ENCODE assay signal across 8 cellular contexts in the genomic region with DNA sequence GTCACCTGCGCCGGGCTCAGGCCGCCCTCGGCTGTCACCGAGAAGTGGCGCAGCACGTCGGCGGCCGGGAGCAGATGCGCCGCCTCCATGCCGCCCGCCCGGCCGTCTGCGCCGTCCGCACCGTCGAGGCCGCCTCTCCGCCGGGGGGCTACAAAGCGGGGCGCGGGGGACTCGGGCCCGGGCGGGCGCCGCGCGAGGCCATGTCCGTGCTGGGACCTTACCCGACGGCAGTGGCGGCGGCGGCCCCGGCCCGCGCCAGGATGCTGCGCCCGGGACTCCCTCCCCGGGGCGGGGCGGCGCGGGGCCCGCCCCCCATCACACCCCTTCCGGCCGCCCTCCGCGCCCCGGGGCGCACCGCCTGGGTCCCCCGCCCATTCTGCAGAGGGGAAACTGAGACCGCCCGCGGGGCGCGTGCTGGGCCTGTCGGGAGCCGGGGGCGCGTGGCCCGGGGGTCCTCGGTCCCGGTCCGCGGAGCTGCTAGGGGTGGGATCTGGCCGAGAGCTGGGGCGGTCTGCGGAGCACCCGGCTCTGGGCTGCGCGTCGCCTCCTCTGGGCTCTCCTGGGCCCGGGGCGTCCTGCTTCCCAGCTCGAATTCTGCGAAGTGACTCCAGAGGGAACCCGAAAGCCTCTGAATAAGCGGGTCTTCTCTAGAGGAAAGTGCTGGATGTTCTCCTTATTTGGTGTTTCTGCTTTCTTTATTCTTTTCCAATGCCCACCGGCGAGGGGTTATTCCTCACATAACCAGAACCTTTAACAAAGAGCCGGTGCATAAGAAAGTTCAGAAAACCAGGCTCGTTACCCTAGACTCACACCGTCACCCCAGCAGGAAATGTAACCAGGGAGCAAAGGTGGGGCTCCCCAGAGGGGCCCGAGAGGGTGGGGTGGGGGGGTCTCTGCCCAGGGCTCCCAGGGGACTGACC. TPM values are rescaled to one million over a fixed set of nuclear protein-coding genes. Genes with fewer than 3 reads are reported as not detected.
DNase-seq lines count a peak whose midpoint lies in the region; ATAC-seq and TF ChIP-seq lines count a peak whose summit lies in the region.

A gene (minus strand): TSS at position 235 of the 920 bp plus-strand sequence. CDS start 146 bp downstream, at position 89.

- no TSS peak for BruUV-seq in A673 (replicated peaks; lab: Mats Ljungman, UMichigan)

- H3K36me3 Mint-ChIP-seq in activated B cell treated with CpG ODN at 0.5 μM for 24 hours (ENCODE audit: low read depth): peaks cover 29% of the 10 kb centered on the region
- H3K36me3 Mint-ChIP-seq in stimulated activated effector memory CD8-positive, alpha-beta T cell treated with anti-CD3 and anti-CD28 coated beads, Interleukin-12 subunit alpha, Interleukin-12 subunit beta, amount 100 ng/mL, for 72 hours: peaks cover 16% of the 10 kb centered on the region

- H3K4me3 ChIP-seq in A673 (ENCODE audit: low read depth, low read length, poor library complexity, severe bottlenecking) (peak within 1 kb of the TSS; percentile 47), mesodermal cell (ENCODE audit: extremely low read depth, insufficient read depth, low read length, poor library complexity, severe bottlenecking) (peak within 1 kb of the TSS; percentile 32)

- POLR2A ChIA-PET in A673 (lab: Charles Lee; ENCODE audit: low non-redundant PET) (no interaction called here), activated B cell treated with CpG ODN at 0.5 μM for 24 hours (lab: Charles Lee) (interaction anchor here (0.6 to 10.9 kb wide), 18 partner anchors 8 to 328 kb away, joined by 3 to 311 read pairs (median 5); a partner anchor contains a TSS)

- peak within 1 kb of the TSS; percentile 94 for H3K27ac Mint-ChIP-seq in activated B cell treated with CpG ODN at 0.5 μM for 24 hours
- H3K27ac Mint-ChIP-seq in stimulated activated effector memory CD8-positive, alpha-beta T cell treated with anti-CD3 and anti-CD28 coated beads, Interleukin-12 subunit alpha, Interleukin-12 subunit beta, amount 100 ng/mL, for 72 hours: peak within 1 kb of the TSS; percentile 90

- peak; percentile 31 for DNase-seq in A673 (ENCODE audit: low spot score)
- peak; percentile 77 for DNase-seq in activated B cell treated with CpG ODN at 0.5 μM for 24 hours
- DNase-seq in central memory CD4-positive, alpha-beta T cell: peak; percentile 55
- peak; percentile 51 to 79 for DNase-seq in stimulated activated effector memory CD8-positive, alpha-beta T cell treated with anti-CD3 and anti-CD28 coated beads, Interleukin-12 subunit alpha, Interleukin-12 subunit beta, amount 100 ng/mL, for 72 hours (ENCODE audit: low spot score in 2 of 2)
- no peak for DNase-seq in NCI-H2227 (lab: John Stamatoyannopoulos, UW; ENCODE audit: unreplicated experiment)

- H3K9me3 ChIP-seq in A673 (ENCODE audit: low read depth, low read length, poor library complexity, severe bottlenecking) (no peaks in the 10 kb centered on the region), mesodermal cell (ENCODE audit: control insufficient read depth, low read length) (no peaks in the 10 kb centered on the region)

- H3K9me3 Mint-ChIP-seq in activated B cell treated with CpG ODN at 0.5 μM for 24 hours: no peaks in the 10 kb centered on the region
- H3K9me3 Mint-ChIP-seq in stimulated activated effector memory CD8-positive, alpha-beta T cell treated with anti-CD3 and anti-CD28 coated beads, Interleukin-12 subunit alpha, Interleukin-12 subunit beta, amount 100 ng/mL, for 72 hours: no peaks in the 10 kb centered on the region

- peaks cover 83% of the 10 kb centered on the region for H3K4me1 Mint-ChIP-seq in activated B cell treated with CpG ODN at 0.5 μM for 24 hours
- H3K4me1 Mint-ChIP-seq in stimulated activated effector memory CD8-positive, alpha-beta T cell treated with anti-CD3 and anti-CD28 coated beads, Interleukin-12 subunit alpha, Interleukin-12 subunit beta, amount 100 ng/mL, for 72 hours: peaks cover 55% of the 10 kb centered on the region

- no peak within 1 kb of the TSS for H3K27ac ChIP-seq in A673 (ENCODE audit: low read depth, low read length, poor library complexity, severe bottlenecking)
- no peak within 1 kb of the TSS for H3K27ac ChIP-seq in mesodermal cell (ENCODE audit: low read depth, low read length, severe bottlenecking)

- TF ChIP-seq CTCF in A673 (conservative IDR thresholded peaks at IDR 0.05; ENCODE audit: low read depth, low read length) (no peak), activated B cell treated with CpG ODN at 0.5 μM for 24 hours (IDR thresholded peaks at IDR 0.05) (no peak)

- H3K4me1 ChIP-seq in A673 (ENCODE audit: insufficient read depth, low read length, poor library complexity, severe bottlenecking): no peaks in the 10 kb centered on the region
- peaks cover 11% of the 10 kb centered on the region for H3K4me1 ChIP-seq in mesodermal cell (ENCODE audit: control insufficient read depth, insufficient read depth, low read length, poor library complexity, severe bottlenecking)

- H3K4me3 Mint-ChIP-seq in activated B cell treated with CpG ODN at 0.5 μM for 24 hours: peak within 1 kb of the TSS; percentile 89
- peak within 1 kb of the TSS; percentile 89 for H3K4me3 Mint-ChIP-seq in stimulated activated effector memory CD8-positive, alpha-beta T cell treated with anti-CD3 and anti-CD28 coated beads, Interleukin-12 subunit alpha, Interleukin-12 subunit beta, amount 100 ng/mL, for 72 hours

- intact Hi-C loops in A673 (cut with micrococcal nuclease; ENCODE audit: unreplicated experiment) (no loop called here), activated B cell treated with CpG ODN at 0.5 μM for 24 hours (cut with micrococcal nuclease) (loop anchor here (2.0 to 5.0 kb wide), 5 partner anchors 108 to 1562 kb away; a partner anchor contains a TSS)

- peaks cover 44% of the 10 kb centered on the region for H3K27me3 ChIP-seq in A673 (replicated peaks; ENCODE audit: insufficient read depth, low read depth, low read length, poor library complexity)

- ATAC-seq in GM18907 (IDR thresholded peaks at IDR 0.05; ENCODE audit: unreplicated experiment) (peak; percentile 37), HG03520 (IDR thresholded peaks at IDR 0.05; ENCODE audit: unreplicated experiment) (peak; percentile 60), activated B cell treated with CpG ODN at 0.5 μM for 24 hours (ENCODE audit: low read depth) (peak; percentile 37)
- peak; percentile 84 for ATAC-seq in stimulated activated effector memory CD8-positive, alpha-beta T cell treated with anti-CD3 and anti-CD28 coated beads, Interleukin-12 subunit alpha, Interleukin-12 subunit beta, amount 100 ng/mL, for 72 hours

- H3K36me3 ChIP-seq in A673 (ENCODE audit: insufficient read depth, low read length, poor library complexity, severe bottlenecking): no peaks in the 10 kb centered on the region
- H3K36me3 ChIP-seq in mesodermal cell (ENCODE audit: control insufficient read depth, insufficient read depth, low read length): no peaks in the 10 kb centered on the region

- H3K27me3 Mint-ChIP-seq in activated B cell treated with CpG ODN at 0.5 μM for 24 hours: no peaks in the 10 kb centered on the region

- CTCF ChIA-PET in A673 (lab: Charles Lee): no interaction called here
- CTCF ChIA-PET in activated B cell treated with CpG ODN at 0.5 μM for 24 hours (lab: Charles Lee): interaction anchor here (0.6 to 4.2 kb wide), 4 partner anchors 27 to 118 kb away, joined by 3 to 72 read pairs (median 12); a partner anchor contains a TSS

- WGBS in mesodermal cell (ENCODE audit: insufficient coverage in 2 of 2), 2 experiments: 1 to 3% methylated on average over 64 to 72 of the region's 92 CpGs

RNA-seq across cellular contexts. Expression of the gene that starts here (rescaled TPM):
- total RNA-seq in A673 (2021) (0.17 and 0.79 TPM in 2 replicates), activated B cell treated with CpG ODN at 0.5 μM for 24 hours (458 and 541 TPM in 2 replicates)
- polyA plus RNA-seq in mesodermal cell (2013, experiment 1 of 2): 9.1 TPM
- 4.9 TPM for polyA plus RNA-seq in mesodermal cell (2013, experiment 2 of 2)

Comparison
In these comparisons a context has a peak if more than half of its experiments do, and no peak if none do; other contexts are left out.
1. RNA of the gene that starts here (total RNA-seq): 458 to 541 TPM in activated B cell treated with CpG ODN at 0.5 μM for 24 hours; 0.17 to 0.79 TPM in A673; every median in the first group is over 100 times any median in the second.
2. Peak in DNase-seq and H3K4me3 ChIP-seq in A673; RNA of the gene not detected or under 1 TPM.
3. Peak in every context shown above with its lines, with median percentiles within 50 percentile points of each other: ATAC-seq.